Comparison of ENCODE assay signal across 1 cellular context in the genomic region with DNA sequence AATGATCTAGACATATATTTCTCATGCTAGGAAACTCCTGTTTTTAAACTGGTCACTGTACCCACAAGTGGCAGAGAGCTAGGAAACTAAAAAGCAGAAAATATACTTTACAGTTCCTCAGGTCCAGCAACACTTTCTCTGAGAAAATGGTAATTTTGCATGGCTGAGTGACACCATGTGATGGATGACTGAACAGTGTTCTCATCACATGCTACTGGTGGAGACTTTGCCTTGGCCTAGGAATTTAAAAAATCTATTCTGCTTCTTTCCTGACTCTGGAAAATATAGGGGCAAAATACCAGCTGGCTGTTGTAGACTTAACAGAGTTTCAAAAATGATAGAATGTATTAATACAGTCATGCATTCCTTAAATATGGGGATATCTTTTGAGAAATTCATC.
TF ChIP-seq lines count a peak whose summit lies in the region.

No MANE protein-coding gene starts in this region.

TF ChIP-seq in WTC11, 78 proteins besides CTCF, POLR2A, EP300 and RAD21 (continued from another document):
- TF ChIP-seq ZNF416 (CRISPR knock-in tag; IDR thresholded peaks at IDR 0.05) (no peak), TCF7 (CRISPR knock-in tag; IDR thresholded peaks at IDR 0.05; ENCODE audit: low read depth) (no peak), OVOL2 (CRISPR knock-in tag; IDR thresholded peaks at IDR 0.05; ENCODE audit: borderline replicate concordance) (no peak)
